ENCODE assay signal across 10 cellular contexts in genomic region chr1:210653771-210654170, GRCh38.
DNase-seq lines count a peak whose midpoint lies in the region; ATAC-seq and TF ChIP-seq lines count a peak whose summit lies in the region.
"Had no signal": no experiment of that assay in that cellular context is flagged by ENCODE, and none has a peak within 500 bp of the region (broad histone marks: within the 10 kb centered on the region; RNA-seq: fewer than 3 reads in every experiment).

No MANE protein-coding gene starts in this region.

- no peaks in the 10 kb centered on the region for H3K9me3 ChIP-seq in heart left ventricle
- no peaks in the 10 kb centered on the region for H3K9me3 ChIP-seq in right atrium auricular region
- H3K9me3 ChIP-seq in mammary epithelial cell (replicated peaks; ENCODE audit: insufficient read depth, low read length), result no peaks in the 10 kb centered on the region
- H3K9me3 ChIP-seq in left lung, result no peaks in the 10 kb centered on the region
- H3K9me3 ChIP-seq in aorta (ENCODE audit: control insufficient read depth, low read length), result no peaks in the 10 kb centered on the region
- no peaks in the 10 kb centered on the region for H3K9me3 ChIP-seq in PC-3 (ENCODE audit: low read length)

- H3K4me2 ChIP-seq in mammary epithelial cell (ENCODE audit: insufficient read depth, low read depth, low read length) (no peak overlapping the region), PC-3 (ENCODE audit: low read length) (no peak overlapping the region)

- H3K36me3 ChIP-seq in heart left ventricle (no peaks in the 10 kb centered on the region), right atrium auricular region (no peaks in the 10 kb centered on the region), mammary epithelial cell (ENCODE audit: insufficient read depth, low read length) (no peaks in the 10 kb centered on the region), left lung (no peaks in the 10 kb centered on the region), aorta (ENCODE audit: control insufficient read depth in 1 of 2, insufficient read depth in 2 of 2, low read length in 1 of 2) (no peaks in the 10 kb centered on the region), PC-3 (ENCODE audit: low read depth, low read length) (no peaks in the 10 kb centered on the region)
- H3K36me3 ChIP-seq: cardiac muscle cell had no signal

- WGBS in heart left ventricle, 4 donors, result 46 to 67% (median 58%) methylated on average over 6 of the region's 6 CpGs
- WGBS in mammary epithelial cell (ENCODE audit: low coverage, missing lambda C conversion rate), result 41% methylated on average over 6 of the region's 6 CpGs
- 61 to 66% methylated on average over 6 of the region's 6 CpGs for WGBS in aorta, 2 donors

- H3K27me3 ChIP-seq in heart left ventricle (no peaks in the 10 kb centered on the region), right atrium auricular region (no peaks in the 10 kb centered on the region), mammary epithelial cell (ENCODE audit: insufficient read depth, low read length) (peaks cover 2% of the 10 kb centered on the region), left lung (no peaks in the 10 kb centered on the region), aorta (ENCODE audit: control insufficient read depth in 1 of 2, insufficient read depth in 2 of 2, low read length in 1 of 2) (no peaks in the 10 kb centered on the region), PC-3 (ENCODE audit: low read length) (no peaks in the 10 kb centered on the region)
- H3K27me3 ChIP-seq: cardiac muscle cell had no signal

- H3K79me2 ChIP-seq in mammary epithelial cell (ENCODE audit: insufficient read depth, low read length) (no peaks in the 10 kb centered on the region), PC-3 (ENCODE audit: low read length) (no peaks in the 10 kb centered on the region)

- no peaks in the 10 kb centered on the region for H3K4me1 ChIP-seq in heart left ventricle
- H3K4me1 ChIP-seq in right atrium auricular region, result no peaks in the 10 kb centered on the region
- no peaks in the 10 kb centered on the region for H3K4me1 ChIP-seq in mammary epithelial cell (ENCODE audit: insufficient read depth, low read length)
- H3K4me1 ChIP-seq in left lung, result no peaks in the 10 kb centered on the region
- no peaks in the 10 kb centered on the region for H3K4me1 ChIP-seq in aorta (ENCODE audit: control insufficient read depth in 1 of 2, insufficient read depth in 2 of 2, low read length in 2 of 2)
- H3K4me1 ChIP-seq in PC-3 (ENCODE audit: insufficient read depth, low read length), result no peaks in the 10 kb centered on the region

- H3F3A ChIP-seq in PC-3 (ENCODE audit: low read length, unreplicated experiment), result no peaks in the 10 kb centered on the region

- CTCF ChIA-PET in mammary epithelial cell (lab: Charles Lee; ENCODE audit: low non-redundant PET), result no interaction called here
- CTCF ChIA-PET in PC-3 (lab: Charles Lee), result no interaction called here

- in situ Hi-C loops in mammary epithelial cell (cut with MboI; ENCODE audit: low sequenced_read_pairs in 2 of 2), result no loop called here

- H3K4me3 ChIP-seq in heart left ventricle, result no peak overlapping the region
- no peak overlapping the region for H3K4me3 ChIP-seq in right atrium auricular region
- H3K4me3 ChIP-seq in mammary epithelial cell (replicated peaks in 1 of 3; ENCODE audit: insufficient read depth in 1 of 3, low read depth in 2 of 3, low read length in 3 of 3), result no peak overlapping the region
- H3K4me3 ChIP-seq in left lung, result no peak overlapping the region
- H3K4me3 ChIP-seq in aorta (ENCODE audit: low read length in 2 of 2), result no peak overlapping the region
- H3K4me3 ChIP-seq in PC-3 (ENCODE audit: low read length), result no peak overlapping the region
- H3K4me3 ChIP-seq: cardiac muscle cell had no signal

- no peak for TF ChIP-seq POLR2A in heart left ventricle (IDR thresholded peaks at IDR 0.05)

- dilution Hi-C loops in mammary epithelial cell (cut with HindIII; ENCODE audit: low sequenced_read_pairs), result no loop called here

- intact Hi-C loops in heart left ventricle (cut with DNase I), result no loop called here
- intact Hi-C loops in mammary epithelial cell (cut with micrococcal nuclease), result no loop called here
- intact Hi-C loops in left lung (cut with DNase I), result no loop called here
- intact Hi-C loops in aorta (cut with DNase I), result no loop called here
- intact Hi-C loops in PC-3 (cut with micrococcal nuclease), result no loop called here

- DNase-seq in heart left ventricle, result no peak
- DNase-seq in right atrium auricular region (ENCODE audit: low spot score), result no peak
- DNase-seq in mammary epithelial cell, result peak; percentile 11
- DNase-seq in left lung, result no peak
- no peak for DNase-seq in aorta
- no peak for DNase-seq in mucosa of gallbladder (ENCODE audit: low spot score)
- no peak for DNase-seq in PC-3
- DNase-seq: glutamatergic neuron had no signal

- H4K20me1 ChIP-seq in mammary epithelial cell (ENCODE audit: insufficient read depth, low read length) (no peaks in the 10 kb centered on the region), PC-3 (ENCODE audit: low read length) (no peaks in the 10 kb centered on the region)

- peak in 3 of 4 donors; percentile 43 to 73 (median 60) for ATAC-seq in heart left ventricle
- peak; percentile 64 for ATAC-seq in left lung
- ATAC-seq in aorta (ENCODE audit: low FRiP score), result peak; percentile 90
- ATAC-seq in PC-3, result no peak
- ATAC-seq in GM19023 (IDR thresholded peaks at IDR 0.05; ENCODE audit: unreplicated experiment), result no peak

- H3K9ac ChIP-seq in mammary epithelial cell (ENCODE audit: insufficient read depth, low read length) (no peak overlapping the region), PC-3 (ENCODE audit: low read length) (no peak overlapping the region)

- BruUV-seq in mammary epithelial cell (replicated peaks; lab: Mats Ljungman, UMichigan) (no TSS peak), PC-3 (replicated peaks; lab: Mats Ljungman, UMichigan) (no TSS peak)

- no peak overlapping the region for H2AFZ ChIP-seq in mammary epithelial cell (ENCODE audit: low read depth, low read length)
- H2AFZ ChIP-seq in PC-3 (ENCODE audit: low read length), result no peak overlapping the region

- POLR2A ChIA-PET in PC-3 (lab: Charles Lee; ENCODE audit: unreplicated experiment), result no interaction called here

- H3K27ac ChIP-seq in heart left ventricle (no peak overlapping the region), right atrium auricular region (no peak overlapping the region), mammary epithelial cell (ENCODE audit: insufficient read depth, low read depth, low read length) (no peak overlapping the region), left lung (no peak overlapping the region), aorta (ENCODE audit: low read depth in 1 of 2, low read length in 2 of 2) (no peak overlapping the region), PC-3 (ENCODE audit: low read length) (no peak overlapping the region)
- H3K27ac ChIP-seq: cardiac muscle cell had no signal

- no peaks in the 10 kb centered on the region for H3K9me2 ChIP-seq in PC-3 (replicated peaks; ENCODE audit: low read length)

- TF ChIP-seq CTCF in heart left ventricle (IDR thresholded peaks at IDR 0.05) (no peak), right atrium auricular region (IDR thresholded peaks at IDR 0.05) (no peak), mammary epithelial cell (conservative IDR thresholded peaks at IDR 0.05 in 1 of 2, IDR thresholded peaks at IDR 0.05 in 1 of 2; ENCODE audit: extremely low read depth in 1 of 2, insufficient read depth in 1 of 2, low read depth in 1 of 2, low read length in 2 of 2) (no peak), left lung (IDR thresholded peaks at IDR 0.05) (no peak), PC-3 (conservative IDR thresholded peaks at IDR 0.05; ENCODE audit: low read depth, low read length) (no peak)

Comparison
In these comparisons a context has a peak if more than half of its experiments do, and no peak if none do; other contexts are left out.
1. ATAC-seq: peak in heart left ventricle (3 of 4), left lung (single experiment) and aorta (single experiment); none in PC-3 (single experiment) and GM19023 (single experiment).